Comparison of ENCODE assay signal across 1 cellular context in the genomic region with DNA sequence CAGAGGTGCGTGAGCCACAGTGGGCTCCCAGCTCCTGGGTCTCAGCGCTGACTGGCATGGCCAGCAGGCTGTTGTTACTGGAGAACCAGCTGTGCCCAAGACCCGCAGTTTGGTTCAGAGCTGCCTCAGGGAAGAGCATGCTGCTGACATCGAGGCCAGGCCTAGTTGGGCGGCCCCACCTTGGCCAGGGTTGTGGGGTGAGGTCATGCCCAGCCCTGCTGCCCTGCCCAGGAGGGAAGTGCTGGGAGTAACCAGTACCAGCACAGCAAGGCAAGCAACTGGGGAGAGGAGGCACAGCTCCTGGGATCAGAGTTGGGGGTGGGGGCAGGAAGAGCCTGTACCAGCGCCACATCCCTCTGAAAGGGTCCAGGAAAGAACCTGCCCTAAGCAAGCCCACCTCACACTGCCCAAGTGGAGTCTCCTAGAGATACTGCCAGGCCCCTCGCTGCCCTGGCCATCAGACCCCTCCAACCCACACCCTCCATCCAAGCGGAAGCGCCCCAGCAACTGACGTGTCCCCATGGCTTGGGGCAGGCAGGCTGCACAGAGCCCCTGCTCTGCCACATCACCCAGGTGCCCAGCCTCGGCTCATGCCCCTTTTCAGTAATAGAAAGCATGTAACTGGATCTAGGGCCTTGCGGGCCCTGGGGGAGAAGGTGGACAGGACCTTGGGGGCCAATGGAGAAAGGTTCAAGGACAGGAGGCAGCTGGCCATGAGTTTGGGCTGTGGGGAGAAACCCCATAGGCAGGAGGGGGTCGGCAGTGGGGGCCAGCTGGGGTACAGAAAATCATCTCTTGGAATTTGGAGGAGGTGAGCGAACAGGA.
TF ChIP-seq lines count a peak whose summit lies in the region.

No MANE protein-coding gene starts in this region.

TF ChIP-seq in GM12878, 131 proteins besides CTCF, POLR2A, EP300 and RAD21:
- no peak for TF ChIP-seq MEF2B (IDR thresholded peaks at IDR 0.05; ENCODE audit: partially characterized antibody, poor library complexity, severe bottlenecking)
- TF ChIP-seq, protein P1, sequence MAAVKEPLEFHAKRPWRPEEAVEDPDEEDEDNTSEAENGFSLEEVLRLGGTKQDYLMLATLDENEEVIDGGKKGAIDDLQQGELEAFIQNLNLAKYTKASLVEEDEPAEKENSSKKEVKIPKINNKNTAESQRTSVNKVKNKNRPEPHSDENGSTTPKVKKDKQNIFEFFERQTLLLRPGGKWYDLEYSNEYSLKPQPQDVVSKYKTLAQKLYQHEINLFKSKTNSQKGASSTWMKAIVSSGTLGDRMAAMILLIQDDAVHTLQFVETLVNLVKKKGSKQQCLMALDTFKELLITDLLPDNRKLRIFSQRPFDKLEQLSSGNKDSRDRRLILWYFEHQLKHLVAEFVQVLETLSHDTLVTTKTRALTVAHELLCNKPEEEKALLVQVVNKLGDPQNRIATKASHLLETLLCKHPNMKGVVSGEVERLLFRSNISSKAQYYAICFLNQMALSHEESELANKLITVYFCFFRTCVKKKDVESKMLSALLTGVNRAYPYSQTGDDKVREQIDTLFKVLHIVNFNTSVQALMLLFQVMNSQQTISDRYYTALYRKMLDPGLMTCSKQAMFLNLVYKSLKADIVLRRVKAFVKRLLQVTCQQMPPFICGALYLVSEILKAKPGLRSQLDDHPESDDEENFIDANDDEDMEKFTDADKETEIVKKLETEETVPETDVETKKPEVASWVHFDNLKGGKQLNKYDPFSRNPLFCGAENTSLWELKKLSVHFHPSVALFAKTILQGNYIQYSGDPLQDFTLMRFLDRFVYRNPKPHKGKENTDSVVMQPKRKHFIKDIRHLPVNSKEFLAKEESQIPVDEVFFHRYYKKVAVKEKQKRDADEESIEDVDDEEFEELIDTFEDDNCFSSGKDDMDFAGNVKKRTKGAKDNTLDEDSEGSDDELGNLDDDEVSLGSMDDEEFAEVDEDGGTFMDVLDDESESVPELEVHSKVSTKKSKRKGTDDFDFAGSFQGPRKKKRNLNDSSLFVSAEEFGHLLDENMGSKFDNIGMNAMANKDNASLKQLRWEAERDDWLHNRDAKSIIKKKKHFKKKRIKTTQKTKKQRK (IDR thresholded peaks at IDR 0.05; ENCODE audit: low read depth, low read length), result no peak
- TF ChIP-seq ZNF207 (IDR thresholded peaks at IDR 0.05; ENCODE audit: borderline replicate concordance), result no peak
- TF ChIP-seq ZNF24 (IDR thresholded peaks at IDR 0.05), result no peak
- TF ChIP-seq RUNX3 (IDR thresholded peaks at IDR 0.05; ENCODE audit: low read length), result no peak
- no peak for TF ChIP-seq ZNF592 (IDR thresholded peaks at IDR 0.05)
- no peak for TF ChIP-seq RB1 (IDR thresholded peaks at IDR 0.05; ENCODE audit: borderline replicate concordance)
- TF ChIP-seq TBL1XR1 (IDR thresholded peaks at IDR 0.05; ENCODE audit: low read depth, low read length), result no peak
- TF ChIP-seq GABPA (IDR thresholded peaks at IDR 0.05; ENCODE audit: low read depth), result no peak
- no peak for TF ChIP-seq PML (IDR thresholded peaks at IDR 0.05; ENCODE audit: low read length)
- TF ChIP-seq CHD4 (IDR thresholded peaks at IDR 0.05), result no peak
- TF ChIP-seq JUND (IDR thresholded peaks at IDR 0.05; ENCODE audit: low read depth, low read length), result no peak
- no peak for TF ChIP-seq STAT3 (IDR thresholded peaks at IDR 0.05; ENCODE audit: low read depth, low read length)
- no peak for TF ChIP-seq ESRRA (IDR thresholded peaks at IDR 0.05; ENCODE audit: low read length)
- no peak for TF ChIP-seq SREBF1 (IDR thresholded peaks at IDR 0.05; ENCODE audit: low read length)
- no peak for TF ChIP-seq SP1 (IDR thresholded peaks at IDR 0.05; ENCODE audit: low read depth, low read length)
- TF ChIP-seq ZBED1 (IDR thresholded peaks at IDR 0.05; ENCODE audit: borderline replicate concordance), result no peak
TF ChIP-seq in GM12878: peak in this region for 0.
